ENCODE assay signal across 8 cellular contexts in genomic region chr1:206684003-206684402, GRCh38. TPM values are rescaled to one million over a fixed set of nuclear protein-coding genes. Genes with fewer than 3 reads are reported as not detected.
DNase-seq lines count a peak whose midpoint lies in the region; ATAC-seq and TF ChIP-seq lines count a peak whose summit lies in the region.
"Had no signal": no experiment of that assay in that cellular context is flagged by ENCODE, and none has a peak within 500 bp of the region (broad histone marks: within the 10 kb centered on the region; RNA-seq: fewer than 3 reads in every experiment).

No MANE protein-coding gene starts in this region.

- H3K4me3 ChIP-seq in HCT116 (replicated peaks in 1 of 2; ENCODE audit: low read depth in 1 of 2, low read length in 2 of 2) (peak overlapping the region; percentile 46 to 92), fibroblast of villous mesenchyme (ENCODE audit: low read depth, low read length) (peak overlapping the region; percentile 63), skeletal muscle satellite cell (ENCODE audit: low read length) (peak overlapping the region; percentile 74)

- H3K27ac ChIP-seq in HCT116 (ENCODE audit: low read depth, low read length) = no peak overlapping the region

- H4K20me1 ChIP-seq in HCT116 (ENCODE audit: insufficient read depth) = no peaks in the 10 kb centered on the region; the same call in 1 of the 2 replicates

- BruUV-seq in HCT116 (replicated peaks; lab: Mats Ljungman, UMichigan) = TSS peak; percentile 58

- peaks cover 0 to 6% of the 10 kb centered on the region in 2 donors for H3K27me3 Mint-ChIP-seq in T-cell

- H3K4me1 ChIP-seq in HCT116 (ENCODE audit: control insufficient read depth in 1 of 2, insufficient read depth in 2 of 2, low read length in 2 of 2) (peaks cover 19 to 32% of the 10 kb centered on the region in 2 experiments), skeletal muscle satellite cell (ENCODE audit: control insufficient read depth, insufficient read depth, low read length) (peaks cover 22% of the 10 kb centered on the region)

- TF ChIP-seq RAD21 in HCT116 (IDR thresholded peaks at IDR 0.05; ENCODE audit: low read depth) = no peak

- peak overlapping the region; percentile 75 for H3K4me2 ChIP-seq in HCT116 (ENCODE audit: low read length)
- H3K4me2 ChIP-seq in skeletal muscle satellite cell (ENCODE audit: low read length) = peak overlapping the region; percentile 88

- DNase-seq in HCT116 (ENCODE audit: low read depth, low spot score) (no peak), T-cell (no peak), fibroblast of villous mesenchyme (ENCODE audit: low read depth) (no peak), DMS114 treated with DMSO at 0.1 percent for 48 hours (lab: John Stamatoyannopoulos, UW; ENCODE audit: unreplicated experiment) (no peak)

- RAD21 ChIA-PET in HCT116 (lab: Charles Lee; ENCODE audit: low non-redundant PET in 1 of 2, low total read pairs in 2 of 2, uncharacterized antibody in 2 of 2, unreplicated experiment in 2 of 2) = no interaction called here

- H3K36me3 ChIP-seq in HCT116 (ENCODE audit: control insufficient read depth in 1 of 2, insufficient read depth in 2 of 2, low read length in 2 of 2) = no peaks in the 10 kb centered on the region
- H3K36me3 ChIP-seq in skeletal muscle satellite cell (ENCODE audit: insufficient read depth, low read length) = no peaks in the 10 kb centered on the region
- H3K36me3 ChIP-seq: MG63 had no signal

- TF ChIP-seq CTCF in HCT116 (IDR thresholded peaks at IDR 0.05 in 2 of 3, conservative IDR thresholded peaks at IDR 0.05 in 1 of 3; ENCODE audit: borderline replicate concordance in 1 of 3, insufficient read depth in 1 of 3, low read depth in 2 of 3, low read length in 2 of 3) (no peak), fibroblast of villous mesenchyme (IDR thresholded peaks at IDR 0.05; ENCODE audit: insufficient read depth, low read depth, low read length) (no peak)

- POLR2A ChIA-PET in HCT116 (lab: Charles Lee) (no interaction called here), T-cell (lab: Charles Lee) (interaction anchor here in 1 of 2 donors (0.7 kb wide), 2 partner anchors 8 to 1214 kb away, joined by 4 read pairs; no protein-coding TSS in a partner anchor)

- H2AFZ ChIP-seq in HCT116 (ENCODE audit: low read depth, low read length, poor library complexity, severe bottlenecking) = peak overlapping the region; percentile 60

- H3K4me3 Mint-ChIP-seq in T-cell = peak overlapping the region; percentile 75 to 80 (median 76)

- H3K79me2 ChIP-seq in HCT116 (ENCODE audit: insufficient read depth, low read length) = peaks cover 34% of the 10 kb centered on the region

- ATAC-seq in HCT116 = no peak
- no peak for ATAC-seq in T-cell (replicated peaks in 1 of 4)
- ATAC-seq in GM21786 (IDR thresholded peaks at IDR 0.05; ENCODE audit: unreplicated experiment) = no peak
- ATAC-seq in GM18520 (IDR thresholded peaks at IDR 0.05; ENCODE audit: unreplicated experiment) = no peak

- peaks cover 31 to 42% (median 33%) of the 10 kb centered on the region in 3 donors for H3K4me1 Mint-ChIP-seq in T-cell

- no peaks in the 10 kb centered on the region for H3K36me3 Mint-ChIP-seq in T-cell

- no peak overlapping the region for H3K27ac Mint-ChIP-seq in T-cell

- no peaks in the 10 kb centered on the region for H3K9me3 Mint-ChIP-seq in T-cell

- TF ChIP-seq POLR2A in HCT116 (IDR thresholded peaks at IDR 0.05; ENCODE audit: borderline replicate concordance, extremely low read depth, insufficient read depth, insufficient read length) = no peak

- no peaks in the 10 kb centered on the region for H3K9me2 ChIP-seq in HCT116 (ENCODE audit: insufficient read depth)

- intact Hi-C loops in HCT116 (cut with micrococcal nuclease) = no loop called here

- CTCF ChIA-PET in HCT116 (lab: Charles Lee) (interaction anchor here (1.3 kb wide), 1 partner anchor 53 kb away, joined by 3 read pairs; no protein-coding TSS in a partner anchor), T-cell (lab: Charles Lee) (interaction anchor here (0.6 to 1.3 kb wide), 5 partner anchors 72 to 229 kb away, joined by 3 to 4 read pairs (median 3); partner anchors contain the start of gene EIF2D (in 1 of the 2))

- H3K27me3 ChIP-seq in HCT116 (ENCODE audit: insufficient read depth, low read length) (peaks cover 5% of the 10 kb centered on the region; the same call in 1 of the 2 replicates), skeletal muscle satellite cell (ENCODE audit: control insufficient read depth, insufficient read depth, low read length) (peaks cover 8% of the 10 kb centered on the region)

- no peaks in the 10 kb centered on the region for H3K9me3 ChIP-seq in HCT116 (ENCODE audit: control insufficient read depth in 1 of 2, insufficient read depth in 1 of 2, low read depth in 1 of 2, low read length in 2 of 2)
- no peaks in the 10 kb centered on the region for H3K9me3 ChIP-seq in skeletal muscle satellite cell (replicated peaks; ENCODE audit: low read length)
- H3K9me3 ChIP-seq: MG63 had no signal

- H3K9ac ChIP-seq in HCT116 (ENCODE audit: low read length) = peak overlapping the region; percentile 30
- H3K9ac ChIP-seq in skeletal muscle satellite cell (ENCODE audit: low read depth, low read length) = peak overlapping the region; percentile 52

TF ChIP-seq in HCT116, 20 proteins besides CTCF, POLR2A, EP300 and RAD21:
- no peak for TF ChIP-seq ZBTB33 (IDR thresholded peaks at IDR 0.05; ENCODE audit: extremely low read depth, insufficient replicate concordance, low read length)
- TF ChIP-seq REST (IDR thresholded peaks at IDR 0.05; ENCODE audit: low read depth) = no peak
- no peak for TF ChIP-seq ATF3 (IDR thresholded peaks at IDR 0.05)
- TF ChIP-seq MAX (IDR thresholded peaks at IDR 0.05) = no peak
- TF ChIP-seq CEBPB (IDR thresholded peaks at IDR 0.05; ENCODE audit: low read depth) = no peak
- no peak for TF ChIP-seq SIN3A (IDR thresholded peaks at IDR 0.05; ENCODE audit: low read depth)
- no peak for TF ChIP-seq ZNF274 (IDR thresholded peaks at IDR 0.05; ENCODE audit: low read depth, low read length)
- no peak for TF ChIP-seq EZH2phosphoT487 (IDR thresholded peaks at IDR 0.05; ENCODE audit: borderline replicate concordance)
- TF ChIP-seq ELF1 (IDR thresholded peaks at IDR 0.05; ENCODE audit: borderline replicate concordance, low read depth) = no peak
- no peak for TF ChIP-seq POLR2AphosphoS5 (IDR thresholded peaks at IDR 0.05; ENCODE audit: low read depth, low read length)
- TF ChIP-seq JUND (IDR thresholded peaks at IDR 0.05) = no peak
TF ChIP-seq in HCT116: peak in this region for 0.

RNA-seq across cellular contexts. Expression of gene MAPKAPK2, which starts 0.7 kb away (rescaled TPM):
- total RNA-seq in HCT116 (2021; ENCODE audit: unreplicated experiment) (51.1 TPM), T-cell (100 to 1,000 TPM in 1 of 5 donors, 10 to 100 TPM in 4; 64.3 to 117 (median 78.4) TPM), fibroblast of villous mesenchyme (45.3 and 46.4 TPM in 2 replicates)
- 37.4 and 38.3 TPM in 2 replicates for polyA plus RNA-seq in HCT116 (2012)
- total RNA-seq in skeletal muscle satellite cell (2012; rRNA removed) = 20.8 and 29.5 TPM in 2 replicates

RNA-seq across cellular contexts. Expression of gene DYRK3, which starts 48.7 kb away (rescaled TPM):
- total RNA-seq in HCT116 (2021; ENCODE audit: unreplicated experiment) (7.1 TPM), T-cell (1 to 10 TPM in 4 of 5 donors, under 1 TPM in 1; 0.73 to 2.0 (median 1.6) TPM), fibroblast of villous mesenchyme (37.4 and 46.2 TPM in 2 replicates)
- 2.5 and 3.1 TPM in 2 replicates for polyA plus RNA-seq in HCT116 (2012)
- total RNA-seq in skeletal muscle satellite cell (2012; rRNA removed) = 21.6 and 38.0 TPM in 2 replicates
